Comparison of ENCODE assay signal across 8 cellular contexts in the genomic region with DNA sequence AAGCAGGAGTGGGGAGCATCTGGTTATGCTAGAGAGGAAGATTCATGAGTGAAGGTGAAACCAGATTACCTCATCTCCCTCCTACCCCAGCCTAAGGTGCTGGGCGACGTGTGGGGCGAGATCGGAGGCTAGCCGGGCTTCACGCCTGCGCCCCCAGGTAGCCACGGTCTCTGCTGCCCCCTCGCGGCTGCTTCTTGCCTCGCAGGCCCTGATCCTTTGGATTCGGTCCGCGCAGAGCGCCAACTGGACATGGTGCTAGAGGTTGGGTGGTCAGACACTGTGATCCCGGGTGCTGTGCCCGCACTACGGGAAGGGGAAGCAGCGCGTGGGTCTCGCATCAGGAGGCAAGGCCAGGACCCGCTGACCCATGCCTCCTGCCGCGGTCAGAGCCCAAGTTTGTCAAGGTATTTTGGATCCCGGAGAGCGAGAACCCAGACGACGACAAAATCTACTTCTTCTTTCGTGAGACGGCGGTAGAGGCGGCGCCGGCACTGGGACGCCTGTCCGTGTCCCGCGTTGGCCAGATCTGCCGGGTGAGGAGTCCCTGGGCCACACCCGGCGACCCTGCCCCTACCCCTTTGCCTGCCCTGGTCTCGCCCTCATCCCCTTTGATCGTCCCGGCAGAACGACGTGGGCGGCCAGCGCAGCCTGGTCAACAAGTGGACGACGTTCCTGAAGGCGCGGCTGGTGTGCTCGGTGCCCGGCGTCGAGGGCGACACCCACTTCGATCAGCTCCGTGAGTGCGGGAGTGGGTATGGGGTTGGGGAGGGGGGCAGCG. TPM values are rescaled to one million over a fixed set of nuclear protein-coding genes. Genes with fewer than 3 reads are reported as not detected.
DNase-seq lines count a peak whose midpoint lies in the region; ATAC-seq and TF ChIP-seq lines count a peak whose summit lies in the region.

No MANE protein-coding gene starts in this region.

- intact Hi-C loops in lower leg skin (cut with DNase I; ENCODE audit: low total_unique reads): loop anchor here (2.0 to 10.0 kb wide), 2 partner anchors 46 to 148 kb away; no protein-coding TSS in a partner anchor

- peak; percentile 72 for DNase-seq in ACHN
- peak; percentile 57 to 89 for DNase-seq in NCI-H526 (lab: John Stamatoyannopoulos, UW)
- DNase-seq in activated CD4-positive, alpha-beta T cell treated with anti-CD3 and anti-CD28 coated beads, Interleukin-2, amount 50 U/mL, for 24 hours (ENCODE audit: low read depth in 1 of 2, low spot score in 1 of 2): peak; percentile 80 to 88
- DNase-seq in dermis blood vessel endothelial cell: peak; percentile 88
- DNase-seq in lower leg skin (ENCODE audit: low spot score in 2 of 2): peak; percentile 79 to 97
- DNase-seq in stimulated activated CD4-positive, alpha-beta T cell treated with anti-CD3 and anti-CD28 coated beads, Interleukin-4, amount 100 ng/mL, for 4 hours: peak; percentile 77 to 91

- 4 to 11% methylated on average over 31 to 59 of the region's 61 CpGs for WGBS in lower leg skin, 2 donors

- TF ChIP-seq POLR2A in lower leg skin (IDR thresholded peaks at IDR 0.05): no peak

- H3K4me3 ChIP-seq in lower leg skin (ENCODE audit: low read depth, poor library complexity, severe bottlenecking): no peak overlapping the region

- in situ Hi-C loops in ACHN (cut with HindIII; ENCODE audit: low pct_ligation_motif_present, low pct_unique_long_range_greater_than_20kb, low sequenced_read_pairs): no loop called here

- peak in 1 of 3 donors; percentile 98 for TF ChIP-seq CTCF in lower leg skin (IDR thresholded peaks at IDR 0.05)

- ATAC-seq in GM18520 (IDR thresholded peaks at IDR 0.05; ENCODE audit: unreplicated experiment): peak; percentile 69
- peak; percentile 84 for ATAC-seq in HG03108 (IDR thresholded peaks at IDR 0.05; ENCODE audit: unreplicated experiment)

RNA-seq across cellular contexts. Expression of a gene that starts 4.2 kb away (rescaled TPM):
- total RNA-seq in dermis blood vessel endothelial cell: 0.51 and 1.4 TPM in 2 replicates
- 1 to 10 TPM; 1.1 to 7.2 (median 3.3) TPM for total RNA-seq in lower leg skin

RNA-seq across cellular contexts. Expression of a gene that starts 5.8 kb away (rescaled TPM):
- total RNA-seq in dermis blood vessel endothelial cell (not detected in 2 replicates), lower leg skin (under 1 TPM in 2 of 4 donors, not detected in 2; 0.37 to 0.62 TPM)

RNA-seq across cellular contexts. Expression of a gene that starts 19.1 kb away (rescaled TPM):
- 92.2 and 113 TPM in 2 replicates for total RNA-seq in dermis blood vessel endothelial cell
- 10 to 100 TPM; 32.9 to 69.0 (median 39.8) TPM for total RNA-seq in lower leg skin

RNA-seq across cellular contexts. Expression of a gene that starts 26.1 kb away (rescaled TPM):
- total RNA-seq in dermis blood vessel endothelial cell (24.0 and 28.1 TPM in 2 replicates), lower leg skin (1 to 10 TPM; 1.9 to 4.1 (median 2.6) TPM)

RNA-seq across cellular contexts. Expression of a gene that starts 26.1 kb away (rescaled TPM):
- total RNA-seq in dermis blood vessel endothelial cell (4.9 and 7.3 TPM in 2 replicates), lower leg skin (10 to 100 TPM; 12.4 to 19.4 (median 15.1) TPM)
